20 cellular contexts compared by ENCODE assay signal in the genomic region with DNA sequence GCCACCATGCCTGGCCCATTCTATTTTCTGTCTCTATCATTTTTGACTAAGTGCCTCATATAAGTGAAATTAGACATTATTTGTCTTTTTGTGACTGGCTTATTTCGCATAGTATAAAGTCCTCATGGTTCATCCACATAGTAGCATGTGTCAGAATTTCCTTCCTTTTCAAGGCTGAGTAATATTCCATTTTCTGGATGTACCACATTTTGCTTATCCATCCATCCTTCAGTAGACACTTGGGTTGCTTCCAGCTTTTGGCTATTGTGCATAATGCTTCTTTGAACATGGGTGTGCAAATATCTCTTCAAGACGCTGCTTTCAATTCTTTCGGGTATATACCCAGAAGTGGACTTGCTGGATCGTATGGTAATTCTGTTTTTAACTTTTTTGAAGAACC. TPM values are rescaled to one million over a fixed set of nuclear protein-coding genes. Genes with fewer than 3 reads are reported as not detected.
DNase-seq lines count a peak whose midpoint lies in the region; ATAC-seq, FAIRE-seq and TF ChIP-seq lines count a peak whose summit lies in the region.
"Had no signal": no experiment of that assay in that cellular context is flagged by ENCODE, and none has a peak within 500 bp of the region (broad histone marks: within the 10 kb centered on the region; RNA-seq: fewer than 3 reads in every experiment).

No MANE protein-coding gene starts in this region.

- WGBS in A549 (ENCODE audit: missing lambda C conversion rate) = 95% methylated on average over 4 of the region's 4 CpGs
- 94% methylated on average over 4 of the region's 4 CpGs for WGBS in K562 (ENCODE audit: insufficient coverage, low coverage, missing lambda C conversion rate)

- H3K9me3 ChIP-seq in A549 = 0 out of 3 replicates have a peak, but pooled peaks cover 3% of the 10 kb centered on the region
- no peaks in the 10 kb centered on the region for H3K9me3 ChIP-seq in OCI-LY7 (ENCODE audit: low read length)
- H3K9me3 ChIP-seq in K562 (replicated peaks; ENCODE audit: control insufficient read depth, insufficient read depth, low read depth, low read length) = no peaks in the 10 kb centered on the region
- no peaks in the 10 kb centered on the region for H3K9me3 ChIP-seq in Karpas-422 (ENCODE audit: low read length)
- H3K9me3 ChIP-seq: BE2C had no signal

- no peaks in the 10 kb centered on the region for H3K27me3 Mint-ChIP-seq in stimulated activated memory B cell treated with anti-CD40 and anti-IgM and Interleukin-4, amounts not matched to agents 10 μg/mL and 1 μg/mL and 100 μg/mL, for 72 hours
- H3K27me3 Mint-ChIP-seq: CD4-positive, CD25-positive, alpha-beta regulatory T cell; CD8-positive, alpha-beta memory T cell had no signal

- no peak overlapping the region for H2AFZ ChIP-seq in OCI-LY7 (ENCODE audit: low read length)
- H2AFZ ChIP-seq in K562 (ENCODE audit: low read depth, low read length) = no peak overlapping the region
- H2AFZ ChIP-seq in Karpas-422 (ENCODE audit: low read length) = no peak overlapping the region

- no peaks in the 10 kb centered on the region for H3K4me1 Mint-ChIP-seq in stimulated activated memory B cell treated with anti-CD40 and anti-IgM and Interleukin-4, amounts not matched to agents 10 μg/mL and 1 μg/mL and 100 μg/mL, for 72 hours
- H3K4me1 Mint-ChIP-seq: CD4-positive, CD25-positive, alpha-beta regulatory T cell had no signal

- H4K20me1 ChIP-seq in OCI-LY7 (ENCODE audit: insufficient read depth, low read length) (no peaks in the 10 kb centered on the region), K562 (replicated peaks; ENCODE audit: control insufficient read depth, insufficient read depth, low read length) (no peaks in the 10 kb centered on the region), Karpas-422 (ENCODE audit: insufficient read depth, low read depth, low read length) (no peaks in the 10 kb centered on the region)

- H3K27ac ChIP-seq in A549 = no peak overlapping the region
- H3K27ac ChIP-seq in OCI-LY7 (ENCODE audit: low read depth, low read length, poor library complexity, severe bottlenecking) = no peak overlapping the region
- no peak overlapping the region for H3K27ac ChIP-seq in K562 (ENCODE audit: extremely low read depth, low read depth, low read length)
- H3K27ac ChIP-seq in Karpas-422 (ENCODE audit: low read length) = no peak overlapping the region
- H3K27ac ChIP-seq: HL-60 had no signal

- H3K36me3 ChIP-seq in OCI-LY7 (ENCODE audit: insufficient read depth, low read length) = peaks cover 88% of the 10 kb centered on the region
- H3K36me3 ChIP-seq in K562 (ENCODE audit: control insufficient read depth, insufficient read depth, low read length) = peaks cover 75% of the 10 kb centered on the region
- H3K36me3 ChIP-seq in Karpas-422 (ENCODE audit: insufficient read depth, low read length) = peaks cover 49% of the 10 kb centered on the region

- no peak overlapping the region for H3K4me2 ChIP-seq in A549
- H3K4me2 ChIP-seq in OCI-LY7 (ENCODE audit: low read length) = no peak overlapping the region
- H3K4me2 ChIP-seq in K562 (ENCODE audit: insufficient read depth, low read length) = no peak overlapping the region
- no peak overlapping the region for H3K4me2 ChIP-seq in Karpas-422 (ENCODE audit: low read depth, low read length, poor library complexity, severe bottlenecking)

- H3K9me2 ChIP-seq in OCI-LY7 (ENCODE audit: insufficient read depth, low read length) = no peaks in the 10 kb centered on the region
- no peaks in the 10 kb centered on the region for H3K9me2 ChIP-seq in Karpas-422 (replicated peaks; ENCODE audit: insufficient read depth, low read length)

- TF ChIP-seq CTCF in A549 (IDR thresholded peaks at IDR 0.05) = no peak
- TF ChIP-seq CTCF in OCI-LY7 (conservative IDR thresholded peaks at IDR 0.05; ENCODE audit: low read length) = no peak
- no peak for TF ChIP-seq CTCF in K562 (IDR thresholded peaks at IDR 0.05 in 2 of 3, conservative IDR thresholded peaks at IDR 0.05 in 1 of 3; ENCODE audit: insufficient read depth in 2 of 3, low read depth in 1 of 3, low read length in 3 of 3)

- no peak for TF ChIP-seq EP300 in A549 (IDR thresholded peaks at IDR 0.05)
- no peak for TF ChIP-seq EP300 in K562 (IDR thresholded peaks at IDR 0.05; ENCODE audit: low read length)

- no peaks in the 10 kb centered on the region for H3K9me1 ChIP-seq in K562 (ENCODE audit: control insufficient read depth, insufficient read depth, low read length)

- H3K36me3 Mint-ChIP-seq in stimulated activated memory B cell treated with anti-CD40 and anti-IgM and Interleukin-4, amounts not matched to agents 10 μg/mL and 1 μg/mL and 100 μg/mL, for 72 hours = peaks cover 66% of the 10 kb centered on the region

- H3K9ac ChIP-seq in K562 (ENCODE audit: insufficient read depth in 1 of 2, low read depth in 2 of 2, low read length in 2 of 2) (no peak overlapping the region), Karpas-422 (ENCODE audit: low read length) (no peak overlapping the region)

- TF ChIP-seq RAD21 in A549 (conservative IDR thresholded peaks at IDR 0.05 in 1 of 2, IDR thresholded peaks at IDR 0.05 in 1 of 2) (no peak), K562 (CRISPR knock-in tag; conservative IDR thresholded peaks at IDR 0.05 in 1 of 2, IDR thresholded peaks at IDR 0.05 in 1 of 2) (no peak)

- no peaks in the 10 kb centered on the region for H3K27me3 ChIP-seq in K562 (ENCODE audit: control insufficient read depth in 2 of 2, insufficient read depth in 2 of 2, low read length in 2 of 2)
- no peaks in the 10 kb centered on the region for H3K27me3 ChIP-seq in Karpas-422 (ENCODE audit: low read length)
- H3K27me3 ChIP-seq: BE2C had no signal

- H3K4me1 ChIP-seq in A549 = no peaks in the 10 kb centered on the region
- H3K4me1 ChIP-seq in OCI-LY7 (ENCODE audit: insufficient read depth, low read length, poor library complexity, severe bottlenecking) = peaks cover 6% of the 10 kb centered on the region
- H3K4me1 ChIP-seq in K562 (replicated peaks in 1 of 2; ENCODE audit: control insufficient read depth in 2 of 2, insufficient read depth in 2 of 2, low read length in 2 of 2) = no peaks in the 10 kb centered on the region
- peaks cover 26% of the 10 kb centered on the region for H3K4me1 ChIP-seq in Karpas-422 (ENCODE audit: low read length)
- H3K4me1 ChIP-seq: BE2C, HAP-1 had no signal

- H3K4me3 ChIP-seq in A549 (no peak overlapping the region), OCI-LY7 (ENCODE audit: low read depth, low read length, poor library complexity, severe bottlenecking) (no peak overlapping the region), K562 (no peak overlapping the region), Karpas-422 (ENCODE audit: low read length) (no peak overlapping the region)
- H3K4me3 ChIP-seq: HAP-1 had no signal

- POLR2A ChIA-PET in A549 (lab: Yijun Ruan, JAX) = no interaction called here
- POLR2A ChIA-PET in OCI-LY7 (lab: Charles Lee) = interaction anchor here (1.3 kb wide), 1 partner anchor 20 kb away, joined by 7 read pairs; no protein-coding TSS in a partner anchor
- POLR2A ChIA-PET in K562 (lab: Yijun Ruan, JAX) = interaction anchor here (0.7 kb wide), 1 partner anchor 47 kb away, joined by 3 read pairs; no protein-coding TSS in a partner anchor

- no peak for FAIRE-seq in A549 (lab: Jason Lieb, UNC)
- FAIRE-seq in K562 (lab: Jason Lieb, UNC) = no peak
- FAIRE-seq: GM12891, GM19239 had no signal

- ATAC-seq in A549 = no peak
- ATAC-seq in K562 = no peak
- ATAC-seq in stimulated activated memory B cell treated with anti-CD40 and anti-IgM and Interleukin-4, amounts not matched to agents 10 μg/mL and 1 μg/mL and 100 μg/mL, for 72 hours = no peak

- intact Hi-C loops in OCI-LY7 (cut with micrococcal nuclease; ENCODE audit: unreplicated experiment) = no loop called here
- intact Hi-C loops in K562 (cut with micrococcal nuclease) = no loop called here

- in situ Hi-C loops in K562 (cut with MboI) = no loop called here

- no peaks in the 10 kb centered on the region for H3K79me2 ChIP-seq in OCI-LY7 (ENCODE audit: insufficient read depth, low read depth, low read length)
- no peaks in the 10 kb centered on the region for H3K79me2 ChIP-seq in K562 (ENCODE audit: control insufficient read depth, insufficient read depth, low read length)
- H3K79me2 ChIP-seq in Karpas-422 (ENCODE audit: low read length) = no peaks in the 10 kb centered on the region

- DNase-seq in A549 (ENCODE audit: low read depth in 1 of 2, low spot score in 1 of 2) (no peak), OCI-LY7 (ENCODE audit: low spot score) (no peak), K562 (ENCODE audit: extremely low read depth in 1 of 4, low spot score in 3 of 4) (no peak), midbrain (lab: John Stamatoyannopoulos, UW) (no peak), Karpas-422 (no peak)
- DNase-seq: ACHN; BE2C; C1 segment of cervical spinal cord; CD4-positive, CD25-positive, alpha-beta regulatory T cell; CD8-positive, alpha-beta memory T cell; COR-L47; DMS 273 treated with DMSO at 0.1 percent for 48 hours; DMS53; DND-41; EL had no signal

- H3K27ac Mint-ChIP-seq in stimulated activated memory B cell treated with anti-CD40 and anti-IgM and Interleukin-4, amounts not matched to agents 10 μg/mL and 1 μg/mL and 100 μg/mL, for 72 hours = peak overlapping the region; percentile 24

- TF ChIP-seq POLR2A in A549 (IDR thresholded peaks at IDR 0.05; ENCODE audit: low read length) (no peak), K562 (conservative IDR thresholded peaks at IDR 0.05) (no peak)

- CTCF ChIA-PET in A549 (lab: Yijun Ruan, JAX) (no interaction called here), OCI-LY7 (lab: Charles Lee; ENCODE audit: unreplicated experiment) (no interaction called here), K562 (lab: Yijun Ruan, JAX; ENCODE audit: low intra/inter-chr PET ratio) (no interaction called here)

- H3K9me3 Mint-ChIP-seq in stimulated activated memory B cell treated with anti-CD40 and anti-IgM and Interleukin-4, amounts not matched to agents 10 μg/mL and 1 μg/mL and 100 μg/mL, for 72 hours = no peaks in the 10 kb centered on the region
- H3K9me3 Mint-ChIP-seq: CD8-positive, alpha-beta memory T cell had no signal

- no peak overlapping the region for H3K4me3 Mint-ChIP-seq in stimulated activated memory B cell treated with anti-CD40 and anti-IgM and Interleukin-4, amounts not matched to agents 10 μg/mL and 1 μg/mL and 100 μg/mL, for 72 hours
- H3K4me3 Mint-ChIP-seq: CD8-positive, alpha-beta memory T cell had no signal

- BruUV-seq in OCI-LY7 (replicated peaks; lab: Mats Ljungman, UMichigan) (TSS peak; percentile 25), K562 (replicated peaks; lab: Mats Ljungman, UMichigan) (no TSS peak)

RNA-seq across cellular contexts. Expression of gene USE1, which starts 51.5 kb away (rescaled TPM):
- 10.1 and 10.2 TPM in 2 replicates for polyA plus RNA-seq in A549 (2011; rRNA removed)
- 23.8 and 28.6 TPM in 2 replicates for polyA plus RNA-seq in A549 (2012; cell fraction: cytosol; rRNA removed)
- 18.2 and 19.8 TPM in 2 replicates for polyA plus RNA-seq in A549 (2012; cell fraction: nucleus; rRNA removed)
- 15.5 to 18.4 TPM (median 16.5 TPM) in 3 replicates for polyA plus RNA-seq in A549 (2017; fragmentation: RNase III; extraction: RNeasy Plus Mini Kit Qiagen cat#74134 plus additional on column Dnase treatment)
- 8.7 and 11.7 TPM in 2 replicates for polyA minus RNA-seq in A549 (2011; rRNA and poly(A)+ RNA removed)
- 31.2 TPM in 2 replicates for total RNA-seq in OCI-LY7 (2014; rRNA removed; shearing (Covaris generic))
- 25.4 and 28.6 TPM in 2 replicates for total RNA-seq in OCI-LY7 (2022)
- 15.6 and 34.4 TPM in 2 replicates for total RNA-seq in K562 (2011; cell fraction: chromatin; rRNA removed; ENCODE audit: low replicate concordance)
- 24.5 and 31.5 TPM in 2 replicates for total RNA-seq in K562 (2011; cell fraction: nucleolus; rRNA removed)
- total RNA-seq in K562 (2011; cell fraction: nucleoplasm; rRNA removed) = 20.2 and 24.3 TPM in 2 replicates
- total RNA-seq in K562 (2014; rRNA removed) = 38.8 and 40.7 TPM in 2 replicates
- total RNA-seq in K562 (2014; rRNA removed; fragmentation: Illumina TruSeq; extraction: Trizol) = 15.2 and 17.3 TPM in 2 replicates
- total RNA-seq in K562 (2015; rRNA removed; fragmentation: Illumina TruSeq; extraction: Trizol) = 23.9 TPM in 2 replicates
- total RNA-seq in K562 (2021) = 34.0 and 34.9 TPM in 2 replicates
- 19.1 and 21.1 TPM in 2 replicates for polyA plus RNA-seq in K562 (2011; rRNA removed)
- 25.0 and 38.2 TPM in 2 replicates for polyA plus RNA-seq in K562 (2011; cell fraction: cytosol; rRNA removed)
- polyA plus RNA-seq in K562 (2011; cell fraction: nucleus; rRNA removed) = 16.7 and 20.6 TPM in 2 replicates
- 35.2 and 46.0 TPM in 2 replicates for polyA plus RNA-seq in K562 (2012)
- 27.3 and 32.8 TPM in 2 replicates for polyA plus RNA-seq in K562 (2014; fragmentation: Illumina TruSeq; extraction: Trizol)
- polyA plus RNA-seq in K562 (2014; fragmentation: Nextera tagmentation; extraction: Ambion mirVana) = 10 to 100 TPM; 39.3 to 46.7 TPM
- 50.6 and 52.4 TPM in 2 replicates for polyA plus RNA-seq in K562 (2014; rRNA removed)
- polyA minus RNA-seq in K562 (2011; rRNA and poly(A)+ RNA removed) = 11.2 and 20.2 TPM in 2 replicates
- 12.1 and 12.7 TPM in 2 replicates for polyA minus RNA-seq in K562 (2011; cell fraction: cytosol; rRNA and poly(A)+ RNA removed)
- polyA minus RNA-seq in K562 (2011; cell fraction: nucleus; rRNA and poly(A)+ RNA removed) = 6.6 and 9.3 TPM in 2 replicates
- total RNA-seq in Karpas-422 (2014; rRNA removed; shearing (Covaris generic); ENCODE audit: low replicate concordance) = 34.0 and 39.8 TPM in 2 replicates
